ENCODE assay signal across 19 cellular contexts in genomic region chr10:18417950-18418527, GRCh38.
"Had no signal": no experiment of that assay in that cellular context is flagged by ENCODE, and none has a peak within 500 bp of the region (broad histone marks: within the 10 kb centered on the region; RNA-seq: fewer than 3 reads in every experiment).

No MANE protein-coding gene starts in this region.

- ATAC-seq: activated naive CD8-positive, alpha-beta T cell treated with anti-CD3 and anti-CD28 coated beads, Interleukin-2, amount 50 U/mL, for 24 hours; mucosa of descending colon; stimulated activated naive CD8-positive, alpha-beta T cell treated with anti-CD3 and anti-CD28 coated beads, Interleukin-15, Interleukin-2, amounts not matched to agents 100 U/mL and 50 U/mL, for 24 hours had no signal

- H3K36me3 ChIP-seq: brain microvascular endothelial cell, prostate gland, right atrium auricular region, tibial nerve had no signal

- FAIRE-seq: urothelium cell line had no signal

- H3K36me3 Mint-ChIP-seq: activated naive CD4-positive, alpha-beta T cell treated with anti-CD3 and anti-CD28 coated beads, Interleukin-2, amount 10 ng/mL, durations not matched to agents 7 days and 5 days; naive B cell had no signal

- H3K4me3 ChIP-seq: coronary artery, mucosa of descending colon, prostate gland, right atrium auricular region, tibial nerve had no signal

- DNase-seq: activated CD4-positive, alpha-beta T cell treated with anti-CD3 and anti-CD28 coated beads, Interleukin-2, amount 50 U/mL, for 1 hour; activated CD8-positive, alpha-beta memory T cell treated with anti-CD3 and anti-CD28 coated beads, Interleukin-2, amount 50 U/mL, for 48 hours; activated effector memory CD4-positive, alpha-beta T cell treated with Interleukin-2 at 50 U/mL for 16 hours; activated naive CD4-positive, alpha-beta T cell treated with anti-CD3 and anti-CD28 coated beads, Interleukin-2, amount 10 ng/mL, durations not matched to agents 7 days and 5 days; activated naive CD8-positive, alpha-beta T cell treated with anti-CD3 and anti-CD28 coated beads, Interleukin-2, amount 50 U/mL, for 24 hours; activated T-cell treated with anti-CD3 and anti-CD28 coated beads, Interleukin-2, amount 50 U/mL, for 48 hours; mesenchymal stem cell; mucosa of descending colon; naive B cell; stimulated activated naive CD8-positive, alpha-beta T cell treated with anti-CD3 and anti-CD28 coated beads, Interleukin-15, Interleukin-2, amounts not matched to agents 100 U/mL and 50 U/mL, for 24 hours; T-helper 9 cell had no signal

- H3K4me1 Mint-ChIP-seq: activated naive CD4-positive, alpha-beta T cell treated with anti-CD3 and anti-CD28 coated beads, Interleukin-2, amount 10 ng/mL, durations not matched to agents 7 days and 5 days; activated naive CD8-positive, alpha-beta T cell treated with anti-CD3 and anti-CD28 coated beads, Interleukin-2, amount 50 U/mL, for 24 hours; central memory CD8-positive, alpha-beta T cell; neural crest cell had no signal

- H3K27ac Mint-ChIP-seq: activated naive CD4-positive, alpha-beta T cell treated with anti-CD3 and anti-CD28 coated beads, Interleukin-2, amount 10 ng/mL, durations not matched to agents 7 days and 5 days; activated naive CD8-positive, alpha-beta T cell treated with anti-CD3 and anti-CD28 coated beads, Interleukin-2, amount 50 U/mL, for 24 hours had no signal

- H3K27ac ChIP-seq: coronary artery, prostate gland, tibial nerve had no signal

- H3K4me1 ChIP-seq: prostate gland, tibial nerve had no signal

- H3K27me3 ChIP-seq: brain microvascular endothelial cell, right atrium auricular region, tibial nerve had no signal

- H3K27me3 Mint-ChIP-seq: activated naive CD4-positive, alpha-beta T cell treated with anti-CD3 and anti-CD28 coated beads, Interleukin-2, amount 10 ng/mL, durations not matched to agents 7 days and 5 days; activated naive CD8-positive, alpha-beta T cell treated with anti-CD3 and anti-CD28 coated beads, Interleukin-2, amount 50 U/mL, for 24 hours; naive B cell had no signal

- H3K4me3 Mint-ChIP-seq: activated naive CD4-positive, alpha-beta T cell treated with anti-CD3 and anti-CD28 coated beads, Interleukin-2, amount 10 ng/mL, durations not matched to agents 7 days and 5 days; activated naive CD8-positive, alpha-beta T cell treated with anti-CD3 and anti-CD28 coated beads, Interleukin-2, amount 50 U/mL, for 24 hours; central memory CD8-positive, alpha-beta T cell; neural crest cell had no signal

- H3K9me3 Mint-ChIP-seq: activated naive CD4-positive, alpha-beta T cell treated with anti-CD3 and anti-CD28 coated beads, Interleukin-2, amount 10 ng/mL, durations not matched to agents 7 days and 5 days had no signal

- H3K9me3 ChIP-seq: mucosa of descending colon, prostate gland, tibial nerve had no signal
